Comparison of ENCODE assay signal across 14 cellular contexts in genomic region chr6:5644523-5645183, GRCh38.
DNase-seq lines count a peak whose midpoint lies in the region; ATAC-seq and TF ChIP-seq lines count a peak whose summit lies in the region.
"Had no signal": no experiment of that assay in that cellular context is flagged by ENCODE, and none has a peak within 500 bp of the region (broad histone marks: within the 10 kb centered on the region; RNA-seq: fewer than 3 reads in every experiment).

No MANE protein-coding gene starts in this region.

- H3K9me3 ChIP-seq in left ventricle myocardium inferior (replicated peaks) (peaks cover 16% of the 10 kb centered on the region), SJCRH30 (replicated peaks) (no peaks in the 10 kb centered on the region), upper lobe of right lung (no peaks in the 10 kb centered on the region), sigmoid colon (peaks cover 0 to 12% (median 6%) of the 10 kb centered on the region in 4 donors)

- WGBS in sigmoid colon, 2 donors = 96% methylated on average over 4 of the region's 4 CpGs

- H3K4me1 ChIP-seq in left ventricle myocardium inferior = peaks cover 33% of the 10 kb centered on the region
- H3K4me1 ChIP-seq in SJCRH30 = peaks cover 17% of the 10 kb centered on the region; the same call in 1 of the 2 replicates
- no peaks in the 10 kb centered on the region for H3K4me1 ChIP-seq in foreskin keratinocyte
- no peaks in the 10 kb centered on the region for H3K4me1 ChIP-seq in upper lobe of right lung
- H3K4me1 ChIP-seq in sigmoid colon = no peaks in the 10 kb centered on the region
- H3K4me1 ChIP-seq: BLaER1 treated with 17β-estradiol and CSF1 and Interleukin-3, amounts not matched to agents 10 nM and 100 nM had no signal

- peak; percentile 35 for ATAC-seq in foreskin keratinocyte
- ATAC-seq in upper lobe of right lung = peak; percentile 61

- H3K27ac ChIP-seq in left ventricle myocardium inferior (replicated peaks) (peak overlapping the region; percentile 27), SJCRH30 (peak overlapping the region; percentile 33), foreskin keratinocyte (no peak overlapping the region), upper lobe of right lung (no peak overlapping the region), sigmoid colon (no peak overlapping the region)
- H3K27ac ChIP-seq: BLaER1 treated with 17β-estradiol and CSF1 and Interleukin-3, amounts not matched to agents 10 nM and 100 nM had no signal

- TF ChIP-seq CTCF in left ventricle myocardium inferior (IDR thresholded peaks at IDR 0.05; ENCODE audit: borderline replicate concordance) = no peak
- no peak for TF ChIP-seq CTCF in foreskin keratinocyte (conservative IDR thresholded peaks at IDR 0.05)
- TF ChIP-seq CTCF in upper lobe of right lung (IDR thresholded peaks at IDR 0.05) = no peak
- TF ChIP-seq CTCF in sigmoid colon (IDR thresholded peaks at IDR 0.05) = no peak

- H3K4me3 Mint-ChIP-seq in activated naive CD8-positive, alpha-beta T cell treated with anti-CD3 and anti-CD28 coated beads for 36 hours = no peak overlapping the region

- TF ChIP-seq EP300 in sigmoid colon (IDR thresholded peaks at IDR 0.05) = no peak

- H3K36me3 Mint-ChIP-seq in activated naive CD8-positive, alpha-beta T cell treated with anti-CD3 and anti-CD28 coated beads for 36 hours = peaks cover 15% of the 10 kb centered on the region

- DNase-seq in left ventricle myocardium inferior = no peak
- no peak for DNase-seq in cardiac septum (ENCODE audit: low spot score)
- peak; percentile 9 to 11 for DNase-seq in SJCRH30
- DNase-seq in foreskin keratinocyte = peak; percentile 33 to 74
- no peak for DNase-seq in upper lobe of right lung
- DNase-seq in stimulated activated CD4-positive, alpha-beta T cell treated with anti-CD3 and anti-CD28 coated beads, Interleukin-4, amount 100 ng/mL, for 4 hours = no peak
- no peak for DNase-seq in activated naive CD8-positive, alpha-beta T cell treated with anti-CD3 and anti-CD28 coated beads for 36 hours
- no peak for DNase-seq in sigmoid colon
- DNase-seq: 8988T, KBM-7, NCI-H187 treated with DMSO at 0.1 percent for 48 hours, NCI-H2171, NCI-H510A had no signal

- intact Hi-C loops in left ventricle myocardium inferior (cut with micrococcal nuclease) (no loop called here), cardiac septum (cut with DNase I) (no loop called here), upper lobe of right lung (cut with DNase I) (no loop called here), sigmoid colon (cut with DNase I) (no loop called here)

- H3K4me3 ChIP-seq in left ventricle myocardium inferior (no peak overlapping the region), SJCRH30 (no peak overlapping the region), upper lobe of right lung (no peak overlapping the region), sigmoid colon (no peak overlapping the region)
- H3K4me3 ChIP-seq: BLaER1 treated with 17β-estradiol and CSF1 and Interleukin-3, amounts not matched to agents 10 nM and 100 nM had no signal

- H3K36me3 ChIP-seq in left ventricle myocardium inferior (no peaks in the 10 kb centered on the region), SJCRH30 (no peaks in the 10 kb centered on the region), upper lobe of right lung (no peaks in the 10 kb centered on the region), sigmoid colon (peaks cover 0 to 6% (median 0%) of the 10 kb centered on the region in 4 donors)

- no peak overlapping the region for H3K27ac Mint-ChIP-seq in activated naive CD8-positive, alpha-beta T cell treated with anti-CD3 and anti-CD28 coated beads for 36 hours

- H3K27me3 ChIP-seq in left ventricle myocardium inferior (ENCODE audit: low read depth) (no peaks in the 10 kb centered on the region), SJCRH30 (no peaks in the 10 kb centered on the region), foreskin keratinocyte (no peaks in the 10 kb centered on the region), upper lobe of right lung (no peaks in the 10 kb centered on the region), sigmoid colon (no peaks in the 10 kb centered on the region)
- H3K27me3 ChIP-seq: BLaER1 treated with 17β-estradiol and CSF1 and Interleukin-3, amounts not matched to agents 10 nM and 100 nM had no signal

- H3K9me3 Mint-ChIP-seq in activated naive CD8-positive, alpha-beta T cell treated with anti-CD3 and anti-CD28 coated beads for 36 hours = peaks cover 9% of the 10 kb centered on the region

- no peak for TF ChIP-seq POLR2A in sigmoid colon (IDR thresholded peaks at IDR 0.05)

- H3K27me3 Mint-ChIP-seq in activated naive CD8-positive, alpha-beta T cell treated with anti-CD3 and anti-CD28 coated beads for 36 hours = no peaks in the 10 kb centered on the region

- no peaks in the 10 kb centered on the region for H3K4me1 Mint-ChIP-seq in activated naive CD8-positive, alpha-beta T cell treated with anti-CD3 and anti-CD28 coated beads for 36 hours

Comparison
In these comparisons a context has a peak if more than half of its experiments do, and no peak if none do; other contexts are left out.
1. DNase-seq: peak in SJCRH30 (2 of 2) and foreskin keratinocyte (2 of 2); none in left ventricle myocardium inferior (single experiment), cardiac septum (single experiment), upper lobe of right lung (single experiment), stimulated activated CD4-positive, alpha-beta T cell treated with anti-CD3 and anti-CD28 coated beads, Interleukin-4, amount 100 ng/mL, for 4 hours (0 of 2), activated naive CD8-positive, alpha-beta T cell treated with anti-CD3 and anti-CD28 coated beads for 36 hours (single experiment) and sigmoid colon (single experiment).
2. H3K27ac ChIP-seq: peak in left ventricle myocardium inferior (single experiment) and SJCRH30 (single experiment); none in foreskin keratinocyte (single experiment), upper lobe of right lung (single experiment) and sigmoid colon (0 of 4).